19 cellular contexts compared by ENCODE assay signal in genomic region chr3:14139771-14140170, GRCh38. TPM values are rescaled to one million over a fixed set of nuclear protein-coding genes. Genes with fewer than 3 reads are reported as not detected.
A peak's percentile ranks its signal among the peaks of the same experiment; 100 is the strongest.
DNase-seq lines count a peak whose midpoint lies in the region; ATAC-seq and TF ChIP-seq lines count a peak whose summit lies in the region.
"Had no signal": no experiment of that assay in that cellular context is flagged by ENCODE, and none has a peak within 500 bp of the region (broad histone marks: within the 10 kb centered on the region; RNA-seq: fewer than 3 reads in every experiment).

No MANE protein-coding gene starts in this region.

- H3K27me3 Mint-ChIP-seq in CD4-positive, alpha-beta T cell, result no peaks in the 10 kb centered on the region
- H3K27me3 Mint-ChIP-seq in activated naive CD8-positive, alpha-beta T cell treated with anti-CD3 and anti-CD28 coated beads, Interleukin-2, amount 50 U/mL, for 24 hours, result no peaks in the 10 kb centered on the region
- no peaks in the 10 kb centered on the region for H3K27me3 Mint-ChIP-seq in memory B cell
- H3K27me3 Mint-ChIP-seq: activated CD4-positive, alpha-beta T cell treated with anti-CD3 and anti-CD28 coated beads for 36 hours had no signal

- no peaks in the 10 kb centered on the region for H3K9me3 Mint-ChIP-seq in CD4-positive, alpha-beta T cell
- H3K9me3 Mint-ChIP-seq in activated naive CD8-positive, alpha-beta T cell treated with anti-CD3 and anti-CD28 coated beads, Interleukin-2, amount 50 U/mL, for 24 hours, result no peaks in the 10 kb centered on the region
- no peaks in the 10 kb centered on the region for H3K9me3 Mint-ChIP-seq in memory B cell
- H3K9me3 Mint-ChIP-seq: H9 had no signal

- CTCF ChIA-PET in CD4-positive, alpha-beta T cell (lab: Charles Lee), result no interaction called here

- H3K4me1 Mint-ChIP-seq in CD4-positive, alpha-beta T cell (ENCODE audit: low read depth), result peaks cover 48% of the 10 kb centered on the region
- H3K4me1 Mint-ChIP-seq in activated naive CD8-positive, alpha-beta T cell treated with anti-CD3 and anti-CD28 coated beads, Interleukin-2, amount 50 U/mL, for 24 hours, result peaks cover 40% of the 10 kb centered on the region
- peaks cover 8% of the 10 kb centered on the region for H3K4me1 Mint-ChIP-seq in memory B cell

- no peaks in the 10 kb centered on the region for H3K9me3 ChIP-seq in CD4-positive, alpha-beta T cell (ENCODE audit: control insufficient read depth, low read length)
- H3K9me3 ChIP-seq: Caco-2, gastrocnemius medialis had no signal

- intact Hi-C loops in CD4-positive, alpha-beta T cell (cut with DNase I, micrococcal nuclease), result loop anchor here in 1 of 2 experiments (10.0 kb wide), 1 partner anchor 955 kb away; the partner anchor contains the start of gene RBSN

- H3K27ac ChIP-seq in CD4-positive, alpha-beta T cell (ENCODE audit: low read depth, low read length), result no peak overlapping the region
- H3K27ac ChIP-seq: cardiac muscle cell had no signal

- DNase-seq in 8988T (peak; percentile 20), memory B cell (ENCODE audit: low spot score in 2 of 2) (no peak), NCI-H748 treated with DMSO at 0.1 percent for 48 hours (lab: John Stamatoyannopoulos, UW) (no peak), NCI-H510A (lab: John Stamatoyannopoulos, UW) (no peak), NCI-H2029 (lab: John Stamatoyannopoulos, UW) (no peak)
- no peak for DNase-seq in CD4-positive, alpha-beta T cell
- no peak for DNase-seq in activated naive CD8-positive, alpha-beta T cell treated with anti-CD3 and anti-CD28 coated beads, Interleukin-2, amount 50 U/mL, for 24 hours
- DNase-seq: activated CD4-positive, alpha-beta T cell treated with anti-CD3 and anti-CD28 coated beads for 36 hours; amygdala; dorsolateral prefrontal cortex; gastrocnemius medialis; H9; kidney; NCI-H1436; NCI-H526; SW 1271 had no signal

- H3K4me3 Mint-ChIP-seq in CD4-positive, alpha-beta T cell, result no peak overlapping the region
- H3K4me3 Mint-ChIP-seq in activated naive CD8-positive, alpha-beta T cell treated with anti-CD3 and anti-CD28 coated beads, Interleukin-2, amount 50 U/mL, for 24 hours, result no peak overlapping the region
- H3K4me3 Mint-ChIP-seq in memory B cell, result no peak overlapping the region
- H3K4me3 Mint-ChIP-seq: activated CD4-positive, alpha-beta T cell treated with anti-CD3 and anti-CD28 coated beads for 36 hours; H9 had no signal

- H3K36me3 Mint-ChIP-seq in CD4-positive, alpha-beta T cell (ENCODE audit: low read depth), result peaks cover 73% of the 10 kb centered on the region
- peaks cover 22% of the 10 kb centered on the region for H3K36me3 Mint-ChIP-seq in activated naive CD8-positive, alpha-beta T cell treated with anti-CD3 and anti-CD28 coated beads, Interleukin-2, amount 50 U/mL, for 24 hours (ENCODE audit: low read depth)
- peaks cover 21% of the 10 kb centered on the region for H3K36me3 Mint-ChIP-seq in memory B cell

- H3K27me3 ChIP-seq in CD4-positive, alpha-beta T cell (ENCODE audit: control insufficient read depth, insufficient read depth, low read length), result no peaks in the 10 kb centered on the region
- H3K27me3 ChIP-seq: cardiac muscle cell, dorsolateral prefrontal cortex, gastrocnemius medialis had no signal

- POLR2A ChIA-PET in CD4-positive, alpha-beta T cell (lab: Charles Lee), result interaction anchor here (1.7 to 8.7 kb wide), 2 partner anchors 15 to 39 kb away, joined by 4 to 106 read pairs; partner anchors contain the start of genes CHCHD4, LSM3 and XPC

- ATAC-seq in CD4-positive, alpha-beta T cell (ENCODE audit: poor library complexity), result no peak
- ATAC-seq in activated naive CD8-positive, alpha-beta T cell treated with anti-CD3 and anti-CD28 coated beads, Interleukin-2, amount 50 U/mL, for 24 hours, result no peak
- ATAC-seq in memory B cell (ENCODE audit: low read depth) (no peak), HG03175 (IDR thresholded peaks at IDR 0.05; ENCODE audit: unreplicated experiment) (no peak)
- ATAC-seq: activated CD4-positive, alpha-beta T cell treated with anti-CD3 and anti-CD28 coated beads for 36 hours; gastrocnemius medialis had no signal

- no peak for TF ChIP-seq CTCF in CD4-positive, alpha-beta T cell (IDR thresholded peaks at IDR 0.05)

- peak overlapping the region; percentile 96 for H3K27ac Mint-ChIP-seq in CD4-positive, alpha-beta T cell
- H3K27ac Mint-ChIP-seq in activated naive CD8-positive, alpha-beta T cell treated with anti-CD3 and anti-CD28 coated beads, Interleukin-2, amount 50 U/mL, for 24 hours, result peak overlapping the region; percentile 42
- H3K27ac Mint-ChIP-seq in memory B cell, result peak overlapping the region; percentile 77
- H3K27ac Mint-ChIP-seq: activated CD4-positive, alpha-beta T cell treated with anti-CD3 and anti-CD28 coated beads for 36 hours; H9 had no signal

RNA-seq across cellular contexts. Expression of gene TMEM43, which starts 14.9 kb away (rescaled TPM):
- 10 to 100 TPM; 24.8 to 27.6 TPM for total RNA-seq in CD4-positive, alpha-beta T cell

RNA-seq across cellular contexts. Expression of gene CHCHD4, which starts 15.1 kb away (rescaled TPM):
- 1 to 10 TPM in 1 of 2 experiments, under 1 TPM in 1; 0.50 to 1.1 TPM for total RNA-seq in CD4-positive, alpha-beta T cell

RNA-seq across cellular contexts. Expression of gene XPC, which starts 38.6 kb away (rescaled TPM):
- 10 to 100 TPM; 59.2 to 65.1 TPM for total RNA-seq in CD4-positive, alpha-beta T cell

RNA-seq across cellular contexts. Expression of gene LSM3, which starts 38.8 kb away (rescaled TPM):
- total RNA-seq in CD4-positive, alpha-beta T cell, result 1 to 10 TPM; 6.5 to 6.9 TPM

Comparison
In these comparisons a context has a peak if more than half of its experiments do, and no peak if none do; other contexts are left out.
1. H3K27ac Mint-ChIP-seq: peak in every context shown above with its lines; median percentile 96 in CD4-positive, alpha-beta T cell; 77 in memory B cell; 42 in activated naive CD8-positive, alpha-beta T cell treated with anti-CD3 and anti-CD28 coated beads, Interleukin-2, amount 50 U/mL, for 24 hours.